In genomic region chr2:68908392-68908970, GRCh38 we compare ENCODE assay signal across 8 cellular contexts. TPM values are rescaled to one million over a fixed set of nuclear protein-coding genes. Genes with fewer than 3 reads are reported as not detected.
DNase-seq lines count a peak whose midpoint lies in the region; ATAC-seq lines count a peak whose summit lies in the region.

No MANE protein-coding gene starts in this region.

- no peaks in the 10 kb centered on the region for H3K27me3 Mint-ChIP-seq in activated CD4-positive, alpha-beta T cell treated with anti-CD3 and anti-CD28 coated beads for 36 hours
- H3K27me3 Mint-ChIP-seq in naive thymus-derived CD4-positive, alpha-beta T cell: peaks cover 0 to 3% (median 0%) of the 10 kb centered on the region in 5 donors

- H3K9me3 ChIP-seq in naive thymus-derived CD4-positive, alpha-beta T cell (ENCODE audit: control insufficient read depth in 2 of 3, low read length in 3 of 3): no peaks in the 10 kb centered on the region
- peaks cover 0 to 2% (median 0%) of the 10 kb centered on the region in 5 donors for H3K9me3 ChIP-seq in subcutaneous abdominal adipose tissue (ENCODE audit: control insufficient read depth in 5 of 5, low read length in 5 of 5)

- H3K36me3 Mint-ChIP-seq in activated CD4-positive, alpha-beta T cell treated with anti-CD3 and anti-CD28 coated beads for 36 hours (ENCODE audit: low read depth): no peaks in the 10 kb centered on the region
- peaks cover 0 to 11% (median 0%) of the 10 kb centered on the region in 5 donors for H3K36me3 Mint-ChIP-seq in naive thymus-derived CD4-positive, alpha-beta T cell

- H3K27ac ChIP-seq in ACC112 (ENCODE audit: low read depth, low read length) (peak overlapping the region; percentile 13; the same call in 1 of the 2 replicates), subcutaneous abdominal adipose tissue (ENCODE audit: low read depth, low read length) (no peak overlapping the region)
- H3K27ac ChIP-seq in naive thymus-derived CD4-positive, alpha-beta T cell (ENCODE audit: low read depth, low read length): no peak overlapping the region

- H3K4me1 ChIP-seq in ACC112 (ENCODE audit: control insufficient read depth, insufficient read depth, low read length, unreplicated experiment) (peaks cover 11% of the 10 kb centered on the region), subcutaneous abdominal adipose tissue (ENCODE audit: control insufficient read depth in 5 of 5, insufficient read depth in 5 of 5, low read length in 5 of 5) (peaks cover 2 to 12% (median 10%) of the 10 kb centered on the region in 5 donors)
- peaks cover 28 to 57% of the 10 kb centered on the region in 2 donors for H3K4me1 ChIP-seq in naive thymus-derived CD4-positive, alpha-beta T cell (ENCODE audit: control insufficient read depth in 2 of 2, insufficient read depth in 2 of 2, low read length in 2 of 2)

- H3K4me3 Mint-ChIP-seq in activated CD4-positive, alpha-beta T cell treated with anti-CD3 and anti-CD28 coated beads for 36 hours: peak overlapping the region; percentile 46
- H3K4me3 Mint-ChIP-seq in naive thymus-derived CD4-positive, alpha-beta T cell: peak overlapping the region in 9 of 10 donors; percentile 0 to 68 (median 58)

- H3K4me3 ChIP-seq in ACC112 (ENCODE audit: low read depth, low read length): no peak overlapping the region
- H3K4me3 ChIP-seq in naive thymus-derived CD4-positive, alpha-beta T cell (ENCODE audit: low read length): peak overlapping the region; percentile 7
- peak overlapping the region in 3 of 5 donors; percentile 35 to 55 (median 38) for H3K4me3 ChIP-seq in subcutaneous abdominal adipose tissue (ENCODE audit: low read depth in 1 of 5, low read length in 5 of 5)

- H3K9me3 Mint-ChIP-seq in activated CD4-positive, alpha-beta T cell treated with anti-CD3 and anti-CD28 coated beads for 36 hours (ENCODE audit: low read depth): no peaks in the 10 kb centered on the region
- peaks cover 0 to 4% (median 0%) of the 10 kb centered on the region in 11 donors for H3K9me3 Mint-ChIP-seq in naive thymus-derived CD4-positive, alpha-beta T cell

- H3K4me1 Mint-ChIP-seq in activated CD4-positive, alpha-beta T cell treated with anti-CD3 and anti-CD28 coated beads for 36 hours: peaks cover 36% of the 10 kb centered on the region
- peaks cover 19 to 35% (median 26%) of the 10 kb centered on the region in 7 donors for H3K4me1 Mint-ChIP-seq in naive thymus-derived CD4-positive, alpha-beta T cell

- H3K27me3 ChIP-seq in ACC112 (ENCODE audit: insufficient read depth, low read length) (no peaks in the 10 kb centered on the region), subcutaneous abdominal adipose tissue (ENCODE audit: control insufficient read depth in 5 of 5, insufficient read depth in 4 of 5, low read length in 5 of 5) (no peaks in the 10 kb centered on the region)
- H3K27me3 ChIP-seq in naive thymus-derived CD4-positive, alpha-beta T cell (ENCODE audit: control insufficient read depth in 2 of 2, insufficient read depth in 2 of 2, low read length in 2 of 2): no peaks in the 10 kb centered on the region

- POLR2A ChIA-PET in activated CD4-positive, alpha-beta T cell treated with anti-CD3 and anti-CD28 coated beads for 36 hours (lab: Charles Lee): interaction anchor here (0.6 to 1.0 kb wide), 5 partner anchors 17 to 163 kb away, joined by 3 read pairs; no protein-coding TSS in a partner anchor
- POLR2A ChIA-PET in naive thymus-derived CD4-positive, alpha-beta T cell (lab: Charles Lee): interaction anchor here (0.6 to 2.5 kb wide), 19 partner anchors 10 to 441 kb away, joined by 3 to 13 read pairs (median 5); partner anchors contain the start of genes APLF, ARHGAP25 and FBXO48

- ATAC-seq in GM18909 (IDR thresholded peaks at IDR 0.05; ENCODE audit: poor library complexity, unreplicated experiment) (peak; percentile 97), HG03097 (IDR thresholded peaks at IDR 0.05; ENCODE audit: low FRiP score, unreplicated experiment) (peak; percentile 93)
- ATAC-seq in activated CD4-positive, alpha-beta T cell treated with anti-CD3 and anti-CD28 coated beads for 36 hours: peak; percentile 93
- peak; percentile 96 for ATAC-seq in naive thymus-derived CD4-positive, alpha-beta T cell

- H3K36me3 ChIP-seq in ACC112 (ENCODE audit: insufficient read depth, low read length): no peaks in the 10 kb centered on the region
- H3K36me3 ChIP-seq in naive thymus-derived CD4-positive, alpha-beta T cell (ENCODE audit: control insufficient read depth in 2 of 3, insufficient read depth in 3 of 3, low read length in 3 of 3): no peaks in the 10 kb centered on the region
- H3K36me3 ChIP-seq in subcutaneous abdominal adipose tissue (ENCODE audit: control insufficient read depth in 5 of 5, insufficient read depth in 5 of 5, low read length in 5 of 5): no peaks in the 10 kb centered on the region

- H3K79me2 ChIP-seq in ACC112 (ENCODE audit: control insufficient read depth, insufficient read depth, low read length, unreplicated experiment): no peaks in the 10 kb centered on the region

- peak; percentile 33 for DNase-seq in NCI-H2227 treated with DMSO at 0.1 percent for 48 hours (lab: John Stamatoyannopoulos, UW)
- DNase-seq in activated CD4-positive, alpha-beta T cell treated with anti-CD3 and anti-CD28 coated beads for 36 hours: peak; percentile 92
- peak; percentile 46 for DNase-seq in effector CD8-positive, alpha-beta T cell (lab: John Stamatoyannopoulos, UW)
- DNase-seq in naive thymus-derived CD4-positive, alpha-beta T cell: peak; percentile 33 to 88 (median 82)

- peak overlapping the region; percentile 95 for H3K27ac Mint-ChIP-seq in activated CD4-positive, alpha-beta T cell treated with anti-CD3 and anti-CD28 coated beads for 36 hours
- peak overlapping the region; percentile 58 to 89 (median 75) for H3K27ac Mint-ChIP-seq in naive thymus-derived CD4-positive, alpha-beta T cell

- intact Hi-C loops in activated CD4-positive, alpha-beta T cell treated with anti-CD3 and anti-CD28 coated beads for 36 hours (cut with DNase I, micrococcal nuclease): loop anchor here (1.0 to 5.0 kb wide), 10 partner anchors 70 to 656 kb away; partner anchors contain the start of genes APLF (in 1 of the 2), FBXO48 (in 1 of the 2) and PPP3R1 (in 1 of the 2)
- intact Hi-C loops in naive thymus-derived CD4-positive, alpha-beta T cell (cut with micrococcal nuclease): loop anchor here (1.0 to 5.0 kb wide), 12 partner anchors 17 to 751 kb away; partner anchors contain the start of genes APLF (in 1 of the 2), FBXO48 (in 1 of the 2), PNO1 (in 1 of the 2) and PPP3R1 (in 1 of the 2)

- H2AFZ ChIP-seq in ACC112 (ENCODE audit: low read length, unreplicated experiment): no peak overlapping the region

- CTCF ChIA-PET in activated CD4-positive, alpha-beta T cell treated with anti-CD3 and anti-CD28 coated beads for 36 hours (lab: Charles Lee): interaction anchor here (0.6 to 6.1 kb wide), 28 partner anchors 15 to 624 kb away, joined by 3 to 57 read pairs (median 5); partner anchors contain the start of genes APLF and FBXO48
- CTCF ChIA-PET in naive thymus-derived CD4-positive, alpha-beta T cell (lab: Charles Lee): interaction anchor here (0.6 to 5.6 kb wide), 22 partner anchors 17 to 445 kb away, joined by 3 to 64 read pairs (median 5); partner anchors contain the start of gene ARHGAP25

- no peak overlapping the region for H3K9ac ChIP-seq in subcutaneous abdominal adipose tissue (ENCODE audit: low read length in 5 of 5)

RNA-seq across cellular contexts. Expression of gene BMP10, which starts 37.3 kb away (rescaled TPM):
- not detected for total RNA-seq in activated CD4-positive, alpha-beta T cell treated with anti-CD3 and anti-CD28 coated beads for 36 hours
- not detected for total RNA-seq in naive thymus-derived CD4-positive, alpha-beta T cell
- polyA plus RNA-seq in naive thymus-derived CD4-positive, alpha-beta T cell: not detected

RNA-seq across cellular contexts. Expression of gene GKN2, which starts 44.2 kb away (rescaled TPM):
- total RNA-seq in activated CD4-positive, alpha-beta T cell treated with anti-CD3 and anti-CD28 coated beads for 36 hours: not detected
- not detected for total RNA-seq in naive thymus-derived CD4-positive, alpha-beta T cell
- not detected for polyA plus RNA-seq in naive thymus-derived CD4-positive, alpha-beta T cell

Comparison
In these comparisons a context has a peak if more than half of its experiments do, and no peak if none do; other contexts are left out.
1. DNase-seq: peak in every context shown above with its lines; median percentile 92 in activated CD4-positive, alpha-beta T cell treated with anti-CD3 and anti-CD28 coated beads for 36 hours; 82 in naive thymus-derived CD4-positive, alpha-beta T cell; 46 in effector CD8-positive, alpha-beta T cell; 33 in NCI-H2227 treated with DMSO at 0.1 percent for 48 hours.